11 cellular contexts compared by ENCODE assay signal in the genomic region with DNA sequence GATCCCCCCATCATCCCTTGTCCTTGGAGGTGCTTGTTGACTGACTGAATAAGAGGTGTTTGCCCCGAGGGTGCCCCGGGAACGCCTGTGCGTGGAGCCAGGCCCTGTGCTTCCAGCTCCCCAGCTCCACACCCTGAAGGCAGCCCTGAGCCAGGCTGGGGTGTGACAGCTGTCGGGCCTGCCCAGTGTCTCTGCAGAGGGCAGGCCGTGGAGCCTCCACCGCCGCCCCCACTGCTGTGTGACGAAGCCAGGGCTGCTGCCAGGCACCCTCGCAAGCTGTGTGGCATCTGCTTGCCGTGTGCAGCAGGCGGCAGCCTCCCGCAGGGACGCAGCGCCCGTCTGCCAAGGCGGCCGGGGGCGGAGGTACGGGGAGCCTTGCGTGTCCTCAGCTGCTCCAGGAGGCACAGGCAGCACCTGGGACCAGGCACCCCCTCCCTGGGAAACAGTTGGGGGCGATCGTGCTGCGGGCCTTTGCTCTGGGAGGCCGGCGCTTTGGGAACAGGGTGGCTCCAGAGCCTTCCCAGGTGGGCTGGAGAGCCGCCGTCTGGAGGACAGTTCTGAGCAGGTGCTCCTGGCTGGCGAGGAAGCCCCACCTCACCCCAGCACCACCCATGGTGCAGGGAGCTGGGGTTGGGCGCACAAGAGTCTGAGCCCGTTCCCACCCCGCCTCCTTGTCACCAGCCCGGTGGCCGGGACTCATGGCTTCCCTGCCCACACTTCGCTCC. TPM values are rescaled to one million over a fixed set of nuclear protein-coding genes. Genes with fewer than 3 reads are reported as not detected.
DNase-seq lines count a peak whose midpoint lies in the region; ATAC-seq, FAIRE-seq and TF ChIP-seq lines count a peak whose summit lies in the region.
"Had no signal": no experiment of that assay in that cellular context is flagged by ENCODE, and none has a peak within 500 bp of the region (broad histone marks: within the 10 kb centered on the region; RNA-seq: fewer than 3 reads in every experiment).

No MANE protein-coding gene starts in this region.

- TF ChIP-seq CTCF in brain (conservative IDR thresholded peaks at IDR 0.05) (no peak), HepG2 (CRISPR knock-in tag; IDR thresholded peaks at IDR 0.05) (no peak)

- CTCF ChIA-PET in HepG2 (lab: Yijun Ruan, JAX; ENCODE audit: low intra/inter-chr PET ratio, low total read pairs): no interaction called here

- no peak for TF ChIP-seq RAD21 in HepG2 (CRISPR knock-in tag; IDR thresholded peaks at IDR 0.05)

- H3K9ac ChIP-seq in HepG2 (ENCODE audit: insufficient read depth, low read depth, low read length): no peak overlapping the region

- in situ Hi-C loops in HepG2 (cut with HindIII; ENCODE audit: extremely low pct_ligation_motif_present, low pct_unique_long_range_greater_than_20kb): no loop called here

- no peaks in the 10 kb centered on the region for H3K9me3 Mint-ChIP-seq in brain

- peaks cover 10% of the 10 kb centered on the region for H3K36me3 Mint-ChIP-seq in brain

- no peak for FAIRE-seq in HepG2 (lab: Jason Lieb, UNC)
- FAIRE-seq: GM12878, islet of Langerhans had no signal

- H3K4me2 ChIP-seq in HepG2 (ENCODE audit: low read depth, low read length): no peak overlapping the region

- H4K20me1 ChIP-seq in HepG2 (ENCODE audit: insufficient read depth, low read length): peaks cover 93% of the 10 kb centered on the region; the same call in 1 of the 2 replicates

- no peak for TF ChIP-seq POLR2A in HepG2 (IDR thresholded peaks at IDR 0.05; ENCODE audit: insufficient read depth in 1 of 2, low read depth in 2 of 2, low read length in 2 of 2)

- no peak overlapping the region for H2AFZ ChIP-seq in HepG2 (ENCODE audit: low read length)

- POLR2A ChIA-PET in HepG2 (lab: Yijun Ruan, JAX): no interaction called here

- DNase-seq in AG08395 (ENCODE audit: low spot score) (peak; percentile 73), NCI-H1694 (lab: John Stamatoyannopoulos, UW) (peak; percentile 93), HepG2 (ENCODE audit: low spot score) (no peak), mesenteric fat pad (ENCODE audit: low spot score) (no peak)
- DNase-seq: AML-193 had no signal

- TF ChIP-seq EP300 in HepG2 (IDR thresholded peaks at IDR 0.05; ENCODE audit: low read depth in 2 of 2, low read length in 2 of 2) (no peak), HepG2 (CRISPR knock-in tag; IDR thresholded peaks at IDR 0.05; ENCODE audit: borderline replicate concordance) (no peak)

- intact Hi-C loops in HepG2 (cut with micrococcal nuclease; ENCODE audit: unreplicated experiment): no loop called here

- WGBS in HepG2 (ENCODE audit: low lambda C conversion rate): 99% methylated on average over 26 of the region's 35 CpGs

- ATAC-seq in HepG2 (no peak; the same call in 2 of the 3 replicates), GM18907 (IDR thresholded peaks at IDR 0.05; ENCODE audit: unreplicated experiment) (no peak), GM21786 (IDR thresholded peaks at IDR 0.05; ENCODE audit: unreplicated experiment) (no peak), HG02840 (IDR thresholded peaks at IDR 0.05; ENCODE audit: low FRiP score, unreplicated experiment) (no peak)
- ATAC-seq: GM12878 had no signal

- peaks cover 13% of the 10 kb centered on the region for H3K4me1 ChIP-seq in HepG2 (ENCODE audit: insufficient read depth, low read length)

- H3K27ac ChIP-seq in HepG2 (ENCODE audit: extremely low read length, insufficient read depth, low read length): no peak overlapping the region

- BruUV-seq in HepG2 (replicated peaks; lab: Mats Ljungman, UMichigan): no TSS peak

- no peaks in the 10 kb centered on the region for H3K27me3 ChIP-seq in HepG2 (ENCODE audit: control insufficient read depth in 1 of 2, insufficient read depth in 2 of 2, low read length in 2 of 2)

- H3K27me3 Mint-ChIP-seq in brain: peaks cover 6% of the 10 kb centered on the region

- H3K27ac Mint-ChIP-seq in brain: peak overlapping the region in 4 of 5 experiments; percentile 36 to 98 (median 90)

- peaks cover 55% of the 10 kb centered on the region for H3K79me2 ChIP-seq in HepG2 (ENCODE audit: insufficient read depth, low read length)

- no peak overlapping the region for H3K4me3 ChIP-seq in HepG2 (replicated peaks in 1 of 3; ENCODE audit: insufficient read depth in 1 of 3, low read depth in 2 of 3, low read length in 3 of 3)
- H3K4me3 ChIP-seq: GM12878 had no signal

- H3K4me3 Mint-ChIP-seq in brain: peak overlapping the region in 2 of 5 experiments; percentile 52 to 64

- H3K4me1 Mint-ChIP-seq in brain: peaks cover 58% of the 10 kb centered on the region

- no peaks in the 10 kb centered on the region for H3K9me3 ChIP-seq in HepG2 (ENCODE audit: low read length)

- H3K36me3 ChIP-seq in HepG2 (replicated peaks in 1 of 2; ENCODE audit: control insufficient read depth in 1 of 2, insufficient read depth in 2 of 2, low read length in 2 of 2): peaks cover 37 to 76% of the 10 kb centered on the region in 2 experiments

TF ChIP-seq in HepG2, 621 proteins besides CTCF, POLR2A, EP300 and RAD21 (continues in another document):
- TF ChIP-seq CHD2 (IDR thresholded peaks at IDR 0.05; ENCODE audit: low read depth, low read length): no peak
- TF ChIP-seq, protein P1, sequence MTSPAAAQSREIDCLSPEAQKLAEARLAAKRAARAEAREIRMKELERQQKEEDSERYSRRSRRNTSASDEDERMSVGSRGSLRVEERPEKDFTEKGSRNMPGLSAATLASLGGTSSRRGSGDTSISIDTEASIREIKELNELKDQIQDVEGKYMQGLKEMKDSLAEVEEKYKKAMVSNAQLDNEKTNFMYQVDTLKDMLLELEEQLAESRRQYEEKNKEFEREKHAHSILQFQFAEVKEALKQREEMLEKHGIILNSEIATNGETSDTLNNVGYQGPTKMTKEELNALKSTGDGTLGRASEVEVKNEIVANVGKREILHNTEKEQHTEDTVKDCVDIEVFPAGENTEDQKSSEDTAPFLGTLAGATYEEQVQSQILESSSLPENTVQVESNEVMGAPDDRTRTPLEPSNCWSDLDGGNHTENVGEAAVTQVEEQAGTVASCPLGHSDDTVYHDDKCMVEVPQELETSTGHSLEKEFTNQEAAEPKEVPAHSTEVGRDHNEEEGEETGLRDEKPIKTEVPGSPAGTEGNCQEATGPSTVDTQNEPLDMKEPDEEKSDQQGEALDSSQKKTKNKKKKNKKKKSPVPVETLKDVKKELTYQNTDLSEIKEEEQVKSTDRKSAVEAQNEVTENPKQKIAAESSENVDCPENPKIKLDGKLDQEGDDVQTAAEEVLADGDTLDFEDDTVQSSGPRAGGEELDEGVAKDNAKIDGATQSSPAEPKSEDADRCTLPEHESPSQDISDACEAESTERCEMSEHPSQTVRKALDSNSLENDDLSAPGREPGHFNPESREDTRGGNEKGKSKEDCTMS (CRISPR knock-in tag; conservative IDR thresholded peaks at IDR 0.05): no peak

RNA-seq across cellular contexts. Expression of a gene that starts 26.6 kb away (rescaled TPM):
- 127 TPM for polyA plus RNA-seq in brain (ENCODE audit: insufficient read depth, low read depth, low replicate concordance)
- total RNA-seq in HepG2 (2016; rRNA removed; fragmentation: Illumina TruSeq; extraction: Trizol): 16.1 and 19.5 TPM in 2 replicates
- total RNA-seq in HepG2 (2016; cell fraction: cytosol; rRNA removed; fragmentation: Illumina TruSeq; extraction: Trizol; ENCODE audit: low read depth): 13.0 and 16.7 TPM in 2 replicates
- total RNA-seq in HepG2 (2016; cell fraction: insoluble cytoplasmic fraction; rRNA removed; fragmentation: Illumina TruSeq; extraction: Trizol): 15.4 and 17.4 TPM in 2 replicates
- total RNA-seq in HepG2 (2016; cell fraction: membrane; rRNA removed; fragmentation: Illumina TruSeq; extraction: Trizol): 18.2 and 21.4 TPM in 2 replicates
- 31.6 and 33.0 TPM in 2 replicates for total RNA-seq in HepG2 (2016; cell fraction: nucleus; rRNA removed; fragmentation: Illumina TruSeq; extraction: Trizol)
- polyA plus RNA-seq in HepG2 (2011; rRNA removed): 31.2 and 37.7 TPM in 2 replicates
- polyA plus RNA-seq in HepG2 (2011; cell fraction: cytosol; rRNA removed): 20.9 and 26.7 TPM in 2 replicates
- polyA plus RNA-seq in HepG2 (2011; cell fraction: nucleus; rRNA removed): 132 and 135 TPM in 2 replicates
- 43.5 and 43.7 TPM in 2 replicates for polyA plus RNA-seq in HepG2 (2012)
- 1.4 and 1.7 TPM in 2 replicates for polyA plus RNA-seq in HepG2 (2016; cell fraction: cytosol; fragmentation: Illumina TruSeq; extraction: Trizol; ENCODE audit: low read depth)
- polyA plus RNA-seq in HepG2 (2016; cell fraction: insoluble cytoplasmic fraction; fragmentation: Illumina TruSeq; extraction: Trizol; ENCODE audit: low read depth): 22.8 and 30.2 TPM in 2 replicates
- polyA plus RNA-seq in HepG2 (2016; cell fraction: membrane; fragmentation: Illumina TruSeq; extraction: Trizol; ENCODE audit: low read depth): 4.4 and 5.4 TPM in 2 replicates
- polyA plus RNA-seq in HepG2 (2016; cell fraction: nucleus; fragmentation: Illumina TruSeq; extraction: Trizol; ENCODE audit: insufficient read depth, low read depth): 70.9 and 78.3 TPM in 2 replicates
- 24.8 and 50.4 TPM in 2 replicates for polyA minus RNA-seq in HepG2 (2011; rRNA and poly(A)+ RNA removed; ENCODE audit: low replicate concordance)
- 36.3 and 45.8 TPM in 2 replicates for polyA minus RNA-seq in HepG2 (2011; cell fraction: cytosol; rRNA and poly(A)+ RNA removed)
- 83.8 and 96.8 TPM in 2 replicates for polyA minus RNA-seq in HepG2 (2011; cell fraction: nucleus; rRNA and poly(A)+ RNA removed)
- total RNA-seq in mesenteric fat pad: 129 TPM

RNA-seq across cellular contexts. Expression of a gene that starts 49.1 kb away (rescaled TPM):
- polyA plus RNA-seq in brain (ENCODE audit: insufficient read depth, low read depth, low replicate concordance): 38.2 TPM
- total RNA-seq in HepG2 (2016; rRNA removed; fragmentation: Illumina TruSeq; extraction: Trizol): 48.3 and 61.7 TPM in 2 replicates
- 23.8 and 27.0 TPM in 2 replicates for total RNA-seq in HepG2 (2016; cell fraction: cytosol; rRNA removed; fragmentation: Illumina TruSeq; extraction: Trizol; ENCODE audit: low read depth)
- 48.0 and 66.5 TPM in 2 replicates for total RNA-seq in HepG2 (2016; cell fraction: insoluble cytoplasmic fraction; rRNA removed; fragmentation: Illumina TruSeq; extraction: Trizol)
- 37.7 and 42.3 TPM in 2 replicates for total RNA-seq in HepG2 (2016; cell fraction: membrane; rRNA removed; fragmentation: Illumina TruSeq; extraction: Trizol)
- 23.1 and 24.3 TPM in 2 replicates for total RNA-seq in HepG2 (2016; cell fraction: nucleus; rRNA removed; fragmentation: Illumina TruSeq; extraction: Trizol)
- 7.7 and 10.6 TPM in 2 replicates for polyA plus RNA-seq in HepG2 (2011; rRNA removed)
- 8.9 and 11.0 TPM in 2 replicates for polyA plus RNA-seq in HepG2 (2011; cell fraction: cytosol; rRNA removed)
- polyA plus RNA-seq in HepG2 (2011; cell fraction: nucleus; rRNA removed): 3.9 and 4.5 TPM in 2 replicates
- polyA plus RNA-seq in HepG2 (2012): 5.7 and 16.9 TPM in 2 replicates
- 28.1 and 34.5 TPM in 2 replicates for polyA plus RNA-seq in HepG2 (2016; cell fraction: cytosol; fragmentation: Illumina TruSeq; extraction: Trizol; ENCODE audit: low read depth)
- 76.0 and 95.5 TPM in 2 replicates for polyA plus RNA-seq in HepG2 (2016; cell fraction: insoluble cytoplasmic fraction; fragmentation: Illumina TruSeq; extraction: Trizol; ENCODE audit: low read depth)
- polyA plus RNA-seq in HepG2 (2016; cell fraction: membrane; fragmentation: Illumina TruSeq; extraction: Trizol; ENCODE audit: low read depth): 36.4 and 39.0 TPM in 2 replicates
- 38.9 and 39.5 TPM in 2 replicates for polyA plus RNA-seq in HepG2 (2016; cell fraction: nucleus; fragmentation: Illumina TruSeq; extraction: Trizol; ENCODE audit: insufficient read depth, low read depth)
- polyA minus RNA-seq in HepG2 (2011; rRNA and poly(A)+ RNA removed; ENCODE audit: low replicate concordance): 7.2 and 33.6 TPM in 2 replicates
- polyA minus RNA-seq in HepG2 (2011; cell fraction: cytosol; rRNA and poly(A)+ RNA removed): 3.9 and 4.1 TPM in 2 replicates
- polyA minus RNA-seq in HepG2 (2011; cell fraction: nucleus; rRNA and poly(A)+ RNA removed): 4.7 and 6.2 TPM in 2 replicates
- total RNA-seq in mesenteric fat pad: 0.32 TPM

Comparison
In these comparisons a context has a peak if more than half of its experiments do, and no peak if none do; other contexts are left out.
1. DNase-seq: peak in AG08395 (single experiment) and NCI-H1694 (single experiment); none in HepG2 (single experiment) and mesenteric fat pad (single experiment).
2. RNA of a gene that starts 49.1 kb away (total RNA-seq): 23.1 to 66.5 TPM in HepG2; 0.32 TPM in mesenteric fat pad (single experiment); every median in the first group is over 10 times any median in the second.